In genomic region chr2:217919204-217919603, GRCh38 we compare ENCODE assay signal across 11 cellular contexts.
A peak's percentile ranks its signal among the peaks of the same experiment; 100 is the strongest.
DNase-seq lines count a peak whose midpoint lies in the region; ATAC-seq, FAIRE-seq and TF ChIP-seq lines count a peak whose summit lies in the region.
"Had no signal": no experiment of that assay in that cellular context is flagged by ENCODE, and none has a peak within 500 bp of the region (broad histone marks: within the 10 kb centered on the region; RNA-seq: fewer than 3 reads in every experiment).

No MANE protein-coding gene starts in this region.

- in situ Hi-C loops in HepG2 (cut with HindIII; ENCODE audit: extremely low pct_ligation_motif_present, low pct_unique_long_range_greater_than_20kb), result no loop called here

- no peak for TF ChIP-seq EP300 in HepG2 (IDR thresholded peaks at IDR 0.05; ENCODE audit: low read depth in 2 of 2, low read length in 2 of 2)
- TF ChIP-seq EP300 in HepG2 (CRISPR knock-in tag; IDR thresholded peaks at IDR 0.05; ENCODE audit: borderline replicate concordance), result no peak

- intact Hi-C loops in HepG2 (cut with micrococcal nuclease; ENCODE audit: unreplicated experiment), result no loop called here
- intact Hi-C loops in spleen (cut with DNase I; ENCODE audit: low total_unique reads), result no loop called here

- TF ChIP-seq RAD21 in HepG2 (CRISPR knock-in tag; IDR thresholded peaks at IDR 0.05), result no peak

- DNase-seq in GM23338 (ENCODE audit: low spot score) (no peak), chondrocyte (ENCODE audit: low spot score) (no peak), HepG2 (ENCODE audit: low spot score) (no peak), spleen (no peak), DMS 273 treated with DMSO at 0.1 percent for 48 hours (lab: John Stamatoyannopoulos, UW) (no peak)
- DNase-seq in stimulated activated CD4-positive, alpha-beta T cell treated with anti-CD3 and anti-CD28 coated beads, Interleukin-4, amount 100 ng/mL, for 24 hours, result no peak
- DNase-seq in activated CD4-positive, alpha-beta T cell treated with anti-CD3 and anti-CD28 coated beads for 4 hours, result no peak
- DNase-seq: activated CD8-positive, alpha-beta T cell treated with anti-CD3 and anti-CD28 coated beads for 36 hours had no signal

- H3K4me1 Mint-ChIP-seq in GM23338 (peaks cover 71% of the 10 kb centered on the region), chondrocyte (ENCODE audit: low read depth) (peaks cover 90% of the 10 kb centered on the region)
- H3K4me1 Mint-ChIP-seq: activated naive CD4-positive, alpha-beta T cell treated with anti-CD3 and anti-CD28 coated beads, Interleukin-2, amount 50 U/mL, for 24 hours had no signal

- H3K27me3 Mint-ChIP-seq in GM23338 (ENCODE audit: insufficient read depth, low read depth, poor library complexity), result peaks cover 15% of the 10 kb centered on the region
- no peaks in the 10 kb centered on the region for H3K27me3 Mint-ChIP-seq in chondrocyte (ENCODE audit: low read depth)
- H3K27me3 Mint-ChIP-seq: activated CD8-positive, alpha-beta T cell treated with anti-CD3 and anti-CD28 coated beads for 36 hours had no signal

- no peaks in the 10 kb centered on the region for H3K27me3 ChIP-seq in GM23338 (ENCODE audit: insufficient read depth)
- H3K27me3 ChIP-seq in HepG2 (ENCODE audit: control insufficient read depth in 1 of 2, insufficient read depth in 2 of 2, low read length in 2 of 2), result no peaks in the 10 kb centered on the region
- no peaks in the 10 kb centered on the region for H3K27me3 ChIP-seq in spleen (replicated peaks in 1 of 7)

- H3K4me1 ChIP-seq in GM23338 (ENCODE audit: insufficient read depth) (peaks cover 42% of the 10 kb centered on the region), HepG2 (ENCODE audit: insufficient read depth, low read length) (peaks cover 76% of the 10 kb centered on the region), spleen (peaks cover 47 to 100% (median 92%) of the 10 kb centered on the region in 6 donors)

- H3K4me3 Mint-ChIP-seq in GM23338 (no peak overlapping the region), chondrocyte (ENCODE audit: unreplicated experiment) (no peak overlapping the region)
- H3K4me3 Mint-ChIP-seq: activated CD8-positive, alpha-beta T cell treated with anti-CD3 and anti-CD28 coated beads for 36 hours; activated naive CD4-positive, alpha-beta T cell treated with anti-CD3 and anti-CD28 coated beads, Interleukin-2, amount 50 U/mL, for 24 hours had no signal

- TF ChIP-seq POLR2A in HepG2 (IDR thresholded peaks at IDR 0.05; ENCODE audit: insufficient read depth in 1 of 2, low read depth in 2 of 2, low read length in 2 of 2) (no peak), spleen (IDR thresholded peaks at IDR 0.05) (no peak)

- no peaks in the 10 kb centered on the region for H3K9me3 ChIP-seq in HepG2 (ENCODE audit: low read length)
- H3K9me3 ChIP-seq in spleen, result no peaks in the 10 kb centered on the region

- no peaks in the 10 kb centered on the region for H4K20me1 ChIP-seq in GM23338 (replicated peaks; ENCODE audit: insufficient read depth)
- H4K20me1 ChIP-seq in HepG2 (ENCODE audit: insufficient read depth, low read length), result peaks cover 4% of the 10 kb centered on the region; the same call in 1 of the 2 replicates

- POLR2A ChIA-PET in HepG2 (lab: Yijun Ruan, JAX), result no interaction called here

- H3K79me2 ChIP-seq in GM23338 (replicated peaks; ENCODE audit: insufficient read depth), result no peaks in the 10 kb centered on the region
- H3K79me2 ChIP-seq in HepG2 (ENCODE audit: insufficient read depth, low read length), result no peaks in the 10 kb centered on the region

- H3K9ac ChIP-seq in HepG2 (ENCODE audit: insufficient read depth, low read depth, low read length), result no peak overlapping the region

- H3K36me3 ChIP-seq in GM23338 (ENCODE audit: insufficient read depth), result no peaks in the 10 kb centered on the region
- H3K36me3 ChIP-seq in HepG2 (replicated peaks in 1 of 2; ENCODE audit: control insufficient read depth in 1 of 2, insufficient read depth in 2 of 2, low read length in 2 of 2), result peaks cover 7 to 10% of the 10 kb centered on the region in 2 experiments; a peak in 2 of 5 replicates
- peaks cover 0 to 44% (median 3%) of the 10 kb centered on the region in 6 donors for H3K36me3 ChIP-seq in spleen

- H3K4me3 ChIP-seq in GM23338, result no peak overlapping the region
- no peak overlapping the region for H3K4me3 ChIP-seq in HepG2 (replicated peaks in 1 of 3; ENCODE audit: insufficient read depth in 1 of 3, low read depth in 2 of 3, low read length in 3 of 3)
- H3K4me3 ChIP-seq in spleen, result no peak overlapping the region

- 95% methylated on average over 7 of the region's 8 CpGs for WGBS in HepG2 (ENCODE audit: low lambda C conversion rate)
- 72 to 82% (median 76%) methylated on average over 8 of the region's 8 CpGs for WGBS in spleen, 5 donors

- H3F3A ChIP-seq in GM23338 (replicated peaks; ENCODE audit: low read depth), result no peaks in the 10 kb centered on the region

- ATAC-seq in GM23338, result no peak
- no peak for ATAC-seq in HepG2
- no peak for ATAC-seq in GM21528 (IDR thresholded peaks at IDR 0.05; ENCODE audit: low FRiP score, unreplicated experiment)
- ATAC-seq: activated CD8-positive, alpha-beta T cell treated with anti-CD3 and anti-CD28 coated beads for 36 hours had no signal

- H3K9me3 Mint-ChIP-seq in GM23338 (no peaks in the 10 kb centered on the region), chondrocyte (ENCODE audit: low read depth) (no peaks in the 10 kb centered on the region)
- H3K9me3 Mint-ChIP-seq: activated CD8-positive, alpha-beta T cell treated with anti-CD3 and anti-CD28 coated beads for 36 hours; activated naive CD4-positive, alpha-beta T cell treated with anti-CD3 and anti-CD28 coated beads, Interleukin-2, amount 50 U/mL, for 24 hours had no signal

- no peak for FAIRE-seq in HepG2 (lab: Jason Lieb, UNC)

- CTCF ChIA-PET in HepG2 (lab: Yijun Ruan, JAX; ENCODE audit: low intra/inter-chr PET ratio, low total read pairs), result interaction anchor here (0.8 to 1.6 kb wide), 2 partner anchors 20 to 69 kb away, joined by 4 to 5 read pairs; no protein-coding TSS in a partner anchor

- no TSS peak for BruUV-seq in HepG2 (replicated peaks; lab: Mats Ljungman, UMichigan)

- 0 out of 2 replicates have a peak overlapping the region, but pooled peaks have one; percentile 20 for H3K4me2 ChIP-seq in GM23338
- H3K4me2 ChIP-seq in HepG2 (ENCODE audit: low read depth, low read length), result peak overlapping the region; percentile 28; the same call in 1 of the 2 replicates

- TF ChIP-seq CTCF in GM23338 (conservative IDR thresholded peaks at IDR 0.05; ENCODE audit: low read depth in 2 of 2) (no peak), chondrocyte (IDR thresholded peaks at IDR 0.05) (no peak), HepG2 (CRISPR knock-in tag; IDR thresholded peaks at IDR 0.05) (no peak), spleen (IDR thresholded peaks at IDR 0.05 in 8 of 11, conservative IDR thresholded peaks at IDR 0.05 in 3 of 11) (no peak)

- H2AFZ ChIP-seq in GM23338 (no peak overlapping the region), HepG2 (ENCODE audit: low read length) (no peak overlapping the region)

- H3K27ac ChIP-seq in GM23338 (ENCODE audit: low read depth) (no peak overlapping the region), HepG2 (ENCODE audit: extremely low read length, insufficient read depth, low read length) (no peak overlapping the region), spleen (peak overlapping the region; percentile 15 to 88 (median 80))

- H3K36me3 Mint-ChIP-seq in GM23338 (ENCODE audit: low read depth) (no peaks in the 10 kb centered on the region), chondrocyte (ENCODE audit: low read depth) (peaks cover 10% of the 10 kb centered on the region)
- H3K36me3 Mint-ChIP-seq: activated naive CD4-positive, alpha-beta T cell treated with anti-CD3 and anti-CD28 coated beads, Interleukin-2, amount 50 U/mL, for 24 hours had no signal

- H3K9me2 ChIP-seq in GM23338 (ENCODE audit: insufficient read depth), result no peaks in the 10 kb centered on the region

- no peak overlapping the region for H3K27ac Mint-ChIP-seq in GM23338
- H3K27ac Mint-ChIP-seq in chondrocyte (ENCODE audit: unreplicated experiment), result peak overlapping the region; percentile 90
- H3K27ac Mint-ChIP-seq: activated CD8-positive, alpha-beta T cell treated with anti-CD3 and anti-CD28 coated beads for 36 hours; activated naive CD4-positive, alpha-beta T cell treated with anti-CD3 and anti-CD28 coated beads, Interleukin-2, amount 50 U/mL, for 24 hours; progenitor cell of endocrine pancreas had no signal

TF ChIP-seq in GM23338, 12 proteins besides CTCF, POLR2A, EP300 and RAD21 (continues in another document):
- no peak for TF ChIP-seq STAT1 (IDR thresholded peaks at IDR 0.05; ENCODE audit: unreplicated experiment)
- TF ChIP-seq POLR2AphosphoS5 (IDR thresholded peaks at IDR 0.05; ENCODE audit: low read depth), result no peak
- TF ChIP-seq EZH2 (IDR thresholded peaks at IDR 0.05; ENCODE audit: low read depth, unreplicated experiment), result no peak
- TF ChIP-seq JUNB (IDR thresholded peaks at IDR 0.05; ENCODE audit: unreplicated experiment), result no peak
- no peak for TF ChIP-seq EZH2phosphoT487 (IDR thresholded peaks at IDR 0.05; ENCODE audit: unreplicated experiment)
- TF ChIP-seq NANOG (IDR thresholded peaks at IDR 0.05; ENCODE audit: borderline replicate concordance), result no peak

TF ChIP-seq in HepG2, 621 proteins besides CTCF, POLR2A, EP300 and RAD21 (continues in another document):
- TF ChIP-seq HES4 (CRISPR knock-in tag; IDR thresholded peaks at IDR 0.05; ENCODE audit: borderline replicate concordance), result no peak

Comparison
In these comparisons a context has a peak if more than half of its experiments do, and no peak if none do; other contexts are left out.
1. H3K27ac ChIP-seq: peak in spleen (8 of 8); none in GM23338 (single experiment) and HepG2 (single experiment).